In genomic region chr15:52326758-52327157, GRCh38 we compare ENCODE assay signal across 25 cellular contexts. TPM values are rescaled to one million over a fixed set of nuclear protein-coding genes. Genes with fewer than 3 reads are reported as not detected.
DNase-seq lines count a peak whose midpoint lies in the region; ATAC-seq, FAIRE-seq and TF ChIP-seq lines count a peak whose summit lies in the region.
"Had no signal": no experiment of that assay in that cellular context is flagged by ENCODE, and none has a peak within 500 bp of the region (broad histone marks: within the 10 kb centered on the region; RNA-seq: fewer than 3 reads in every experiment).

No MANE protein-coding gene starts in this region.

- ATAC-seq in pancreas = no peak
- ATAC-seq: activated CD4-positive, CD25-positive, alpha-beta regulatory T cell treated with anti-CD3 and anti-CD28 coated beads, Interleukin-2, amount 50 U/mL, for 24 hours; foreskin keratinocyte; naive thymus-derived CD4-positive, alpha-beta T cell had no signal

- H3K36me3 ChIP-seq in breast epithelium = no peaks in the 10 kb centered on the region
- H3K36me3 ChIP-seq in pancreas = no peaks in the 10 kb centered on the region
- H3K36me3 ChIP-seq: ovary, transverse colon had no signal

- no peak overlapping the region for H3K4me3 ChIP-seq in fibroblast of mammary gland (ENCODE audit: control insufficient read depth, low read depth, low read length)
- H3K4me3 ChIP-seq in breast epithelium = no peak overlapping the region
- H3K4me3 ChIP-seq in pancreas = no peak overlapping the region
- H3K4me3 ChIP-seq: ovary, transverse colon had no signal

- H3K27ac ChIP-seq in breast epithelium (no peak overlapping the region), pancreas (no peak overlapping the region)
- H3K27ac ChIP-seq: foreskin keratinocyte, ovary, transverse colon had no signal

- H3K9me3 ChIP-seq in breast epithelium (no peaks in the 10 kb centered on the region), pancreas (no peaks in the 10 kb centered on the region)
- H3K9me3 ChIP-seq: ovary, transverse colon had no signal

- WGBS in pancreas, 2 donors = 60 to 69% methylated on average over 2 of the region's 2 CpGs

- H3K4me1 ChIP-seq in breast epithelium (no peaks in the 10 kb centered on the region), pancreas (peaks cover 3 to 12% (median 9%) of the 10 kb centered on the region in 3 donors)
- H3K4me1 ChIP-seq: foreskin keratinocyte, transverse colon had no signal

- DNase-seq in Ammon's horn (ENCODE audit: low spot score) (peak; percentile 46), NCI-H82 (lab: John Stamatoyannopoulos, UW) (peak; percentile 66), fibroblast of mammary gland (ENCODE audit: low read depth) (peak; percentile 42), putamen (ENCODE audit: low spot score) (peak; percentile 79), DMS 273 treated with DMSO at 0.1 percent for 48 hours (lab: John Stamatoyannopoulos, UW) (no peak), breast epithelium (ENCODE audit: low spot score in 2 of 2) (no peak), pancreas (no peak), hepatic stellate cell (ENCODE audit: low spot score) (no peak)
- DNase-seq: activated naive CD4-positive, alpha-beta T cell treated with anti-CD3 and anti-CD28 coated beads, Interleukin-2, amount 50 U/mL, for 16 hours; activated T-cell treated with anti-CD3 and anti-CD28 coated beads, Interleukin-2, amount 50 U/mL, for 24 hours; DMS79; endodermal cell; foreskin keratinocyte; H9; kidney; mesendoderm; naive thymus-derived CD4-positive, alpha-beta T cell; NCI-H1105 treated with DMSO at 0.1 percent for 48 hours; NCI-H526; ovary; stimulated activated CD4-positive, alpha-beta T cell treated with anti-CD3 and anti-CD28 coated beads, Interleukin-2, amount 100 ng/mL, for 24 hours; stimulated activated naive CD4-positive, alpha-beta T cell; T-helper 9 cell; transverse colon had no signal

- intact Hi-C loops in breast epithelium (cut with DNase I; ENCODE audit: low total_unique reads) = no loop called here
- intact Hi-C loops in pancreas (cut with DNase I) = loop anchor here in 1 of 3 donors (10.0 kb wide), 1 partner anchor 72 kb away; no protein-coding TSS in a partner anchor

- no peak for TF ChIP-seq POLR2A in breast epithelium (IDR thresholded peaks at IDR 0.05)

- TF ChIP-seq CTCF in fibroblast of mammary gland (conservative IDR thresholded peaks at IDR 0.05; ENCODE audit: control insufficient read depth, insufficient read depth, low read depth, low read length) (no peak), breast epithelium (IDR thresholded peaks at IDR 0.05) (no peak), pancreas (IDR thresholded peaks at IDR 0.05) (no peak)

- FAIRE-seq in pancreas (lab: Jason Lieb, UNC) = no peak
- FAIRE-seq: kidney had no signal

- no peaks in the 10 kb centered on the region for H3K27me3 ChIP-seq in breast epithelium
- no peaks in the 10 kb centered on the region for H3K27me3 ChIP-seq in pancreas
- H3K27me3 ChIP-seq: foreskin keratinocyte, ovary, transverse colon had no signal

RNA-seq across cellular contexts. Expression of gene MYO5C, which starts 31.2 kb away (rescaled TPM):
- total RNA-seq in breast epithelium = 10 to 100 TPM; 16.6 to 71.3 (median 51.5) TPM
- 10 to 100 TPM; 32.6 to 52.7 (median 41.3) TPM for total RNA-seq in pancreas
- 10 to 100 TPM; 12.7 to 12.8 TPM for polyA plus RNA-seq in pancreas

Comparison
In these comparisons a context has a peak if more than half of its experiments do, and no peak if none do; other contexts are left out.
1. DNase-seq: peak in Ammon's horn (single experiment), NCI-H82 (single experiment), fibroblast of mammary gland (single experiment) and putamen (single experiment); none in DMS 273 treated with DMSO at 0.1 percent for 48 hours (single experiment), breast epithelium (0 of 2), pancreas (0 of 6) and hepatic stellate cell (single experiment).